Comparison of ENCODE assay signal across 20 cellular contexts in the genomic region with DNA sequence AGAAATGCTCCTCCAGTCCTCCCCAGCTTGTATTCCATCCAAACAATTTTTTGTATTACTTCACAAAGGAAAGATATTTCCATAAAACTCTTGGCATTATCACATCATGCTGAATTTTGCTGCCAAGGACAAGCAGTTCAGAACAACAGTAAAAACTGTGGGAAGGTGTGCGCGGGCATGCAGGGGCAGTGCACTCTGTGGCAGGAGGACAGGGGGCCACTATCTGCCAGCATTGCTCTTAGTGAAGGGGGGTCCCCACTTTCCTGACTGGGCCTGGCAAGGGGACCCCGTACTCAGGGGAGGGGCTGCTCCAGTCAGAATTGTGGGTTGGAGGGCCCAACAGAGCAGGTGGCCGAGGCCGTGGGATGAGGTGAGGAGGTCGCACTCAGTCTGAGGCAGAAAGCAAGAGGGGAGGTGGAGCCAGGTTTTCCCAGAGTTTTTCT. TPM values are rescaled to one million over a fixed set of nuclear protein-coding genes. Genes with fewer than 3 reads are reported as not detected.
DNase-seq lines count a peak whose midpoint lies in the region; ATAC-seq and TF ChIP-seq lines count a peak whose summit lies in the region.
"Had no signal": no experiment of that assay in that cellular context is flagged by ENCODE, and none has a peak within 500 bp of the region (broad histone marks: within the 10 kb centered on the region; RNA-seq: fewer than 3 reads in every experiment).

No MANE protein-coding gene starts in this region.

- H3K56ac ChIP-seq in H9 (ENCODE audit: insufficient read length, low read depth, low read length) = no peak overlapping the region

- no peak overlapping the region for H2BK5ac ChIP-seq in H9 (ENCODE audit: insufficient read length, low read length)

- H3K4ac ChIP-seq in H9 (ENCODE audit: low read depth, low read length) = no peak overlapping the region

- no peak overlapping the region for H3K4me3 Mint-ChIP-seq in H9
- H3K4me3 Mint-ChIP-seq in activated CD4-positive, alpha-beta T cell treated with anti-CD3 and anti-CD28 coated beads, Interleukin-2, amount 10 ng/mL, durations not matched to agents 7 days and 5 days = no peak overlapping the region
- H3K4me3 Mint-ChIP-seq: activated CD4-positive, alpha-beta memory T cell treated with anti-CD3 and anti-CD28 coated beads, Interleukin-2, amount 10 ng/mL, durations not matched to agents 7 days and 5 days; T-helper 17 cell had no signal

- no peak overlapping the region for H2AK5ac ChIP-seq in H9 (ENCODE audit: insufficient read length, low read length)

- no peak overlapping the region for H2AFZ ChIP-seq in H9 (ENCODE audit: low read length)

- H3K27ac ChIP-seq in H9 (ENCODE audit: insufficient read length, low read depth, low read length) = no peak overlapping the region
- H3K27ac ChIP-seq in gastroesophageal sphincter = peak overlapping the region; percentile 36 to 77 (median 74)
- H3K27ac ChIP-seq in muscle layer of colon (ENCODE audit: low read depth, low read length) = peak overlapping the region; percentile 56
- H3K27ac ChIP-seq in subcutaneous abdominal adipose tissue (ENCODE audit: low read depth, low read length) = peak overlapping the region; percentile 61
- H3K27ac ChIP-seq: A549, right lobe of liver, WERI-Rb-1 had no signal

- CTCF ChIA-PET in activated CD4-positive, alpha-beta T cell treated with anti-CD3 and anti-CD28 coated beads, Interleukin-2, amount 10 ng/mL, durations not matched to agents 7 days and 5 days (lab: Charles Lee) = interaction anchor here (0.5 to 0.6 kb wide), 2 partner anchors 69 to 401 kb away, joined by 3 to 4 read pairs; no protein-coding TSS in a partner anchor

- TF ChIP-seq CTCF in H9 (conservative IDR thresholded peaks at IDR 0.05) = no peak
- TF ChIP-seq CTCF in gastroesophageal sphincter (IDR thresholded peaks at IDR 0.05) = no peak

- no peaks in the 10 kb centered on the region for H3K27me3 Mint-ChIP-seq in H9 (ENCODE audit: low read depth)
- H3K27me3 Mint-ChIP-seq in activated CD4-positive, alpha-beta T cell treated with anti-CD3 and anti-CD28 coated beads, Interleukin-2, amount 10 ng/mL, durations not matched to agents 7 days and 5 days = no peaks in the 10 kb centered on the region
- H3K27me3 Mint-ChIP-seq: T-helper 17 cell had no signal

- DNase-seq in H9 = no peak
- no peak for DNase-seq in T-helper 2 cell
- DNase-seq in NCI-H2107 treated with DMSO at 0.1 percent for 48 hours (lab: John Stamatoyannopoulos, UW; ENCODE audit: unreplicated experiment) = no peak
- DNase-seq in COLO668 (lab: John Stamatoyannopoulos, UW; ENCODE audit: unreplicated experiment) = no peak
- no peak for DNase-seq in activated CD4-positive, alpha-beta T cell treated with anti-CD3 and anti-CD28 coated beads, Interleukin-2, amount 10 ng/mL, durations not matched to agents 7 days and 5 days
- DNase-seq: activated CD4-positive, alpha-beta memory T cell treated with anti-CD3 and anti-CD28 coated beads, Interleukin-2, amount 10 ng/mL, durations not matched to agents 7 days and 5 days; activated naive CD4-positive, alpha-beta T cell treated with Interleukin-2 at 50 U/mL for 16 hours; anterior cingulate cortex; effector CD4-positive, alpha-beta T cell; mucosa of descending colon; NCI-H1105; NCI-H2029 treated with DMSO at 0.1 percent for 48 hours; right lobe of liver; T-helper 17 cell had no signal

- H3K36me3 Mint-ChIP-seq in H9 (ENCODE audit: insufficient read depth in 1 of 3, low read depth in 3 of 3) = no peaks in the 10 kb centered on the region; a peak in 3 of 7 replicates
- no peaks in the 10 kb centered on the region for H3K36me3 Mint-ChIP-seq in activated CD4-positive, alpha-beta T cell treated with anti-CD3 and anti-CD28 coated beads, Interleukin-2, amount 10 ng/mL, durations not matched to agents 7 days and 5 days (ENCODE audit: low read depth)

- H3K36me3 ChIP-seq in gastroesophageal sphincter (peaks cover 0 to 77% of the 10 kb centered on the region in 2 donors), muscle layer of colon (ENCODE audit: insufficient read depth, low read length) (peaks cover 58% of the 10 kb centered on the region), subcutaneous abdominal adipose tissue (ENCODE audit: control insufficient read depth in 5 of 5, insufficient read depth in 5 of 5, low read length in 5 of 5) (peaks cover 7 to 83% (median 77%) of the 10 kb centered on the region in 5 donors)
- H3K36me3 ChIP-seq: right lobe of liver had no signal

- ATAC-seq in gastroesophageal sphincter = peak; percentile 54
- ATAC-seq: A549, mucosa of descending colon, right lobe of liver, T-helper 17 cell had no signal

- H3K9me3 Mint-ChIP-seq in H9 = no peaks in the 10 kb centered on the region
- H3K9me3 Mint-ChIP-seq in activated CD4-positive, alpha-beta T cell treated with anti-CD3 and anti-CD28 coated beads, Interleukin-2, amount 10 ng/mL, durations not matched to agents 7 days and 5 days = no peaks in the 10 kb centered on the region
- H3K9me3 Mint-ChIP-seq: activated CD4-positive, alpha-beta memory T cell treated with anti-CD3 and anti-CD28 coated beads, Interleukin-2, amount 10 ng/mL, durations not matched to agents 7 days and 5 days had no signal

- H2BK12ac ChIP-seq in H9 (ENCODE audit: insufficient read length, low read depth, low read length) = no peak overlapping the region

- no peak for TF ChIP-seq EP300 in gastroesophageal sphincter (IDR thresholded peaks at IDR 0.05)

- TF ChIP-seq POLR2A in gastroesophageal sphincter (IDR thresholded peaks at IDR 0.05) = no peak

- no peak overlapping the region for H3T11ph ChIP-seq in H9 (ENCODE audit: low read length)

- H3K4me1 ChIP-seq in H9 (ENCODE audit: insufficient read depth, low read length) = no peaks in the 10 kb centered on the region
- peaks cover 0 to 26% (median 10%) of the 10 kb centered on the region in 3 donors for H3K4me1 ChIP-seq in gastroesophageal sphincter
- peaks cover 15% of the 10 kb centered on the region for H3K4me1 ChIP-seq in muscle layer of colon (ENCODE audit: insufficient read depth, low read length)
- peaks cover 2 to 40% (median 32%) of the 10 kb centered on the region in 5 donors for H3K4me1 ChIP-seq in subcutaneous abdominal adipose tissue (ENCODE audit: control insufficient read depth in 5 of 5, insufficient read depth in 5 of 5, low read length in 5 of 5)
- H3K4me1 ChIP-seq: A549, Peyer's patch, right lobe of liver had no signal

- H3K23me2 ChIP-seq in H9 (ENCODE audit: insufficient read length, low read depth, low read length, poor library complexity, severe bottlenecking) = no peaks in the 10 kb centered on the region

- H4K8ac ChIP-seq in H9 (replicated peaks; ENCODE audit: insufficient read length, low read depth, low read length) = no peak overlapping the region

- no peak overlapping the region for H4K91ac ChIP-seq in H9 (ENCODE audit: insufficient read length, low read depth, low read length)

- H3K23ac ChIP-seq in H9 (ENCODE audit: insufficient read length, low read depth, low read length) = no peak overlapping the region

- H2BK20ac ChIP-seq in H9 (ENCODE audit: low read depth, low read length, poor library complexity, severe bottlenecking) = no peak overlapping the region

- H3K18ac ChIP-seq in H9 (ENCODE audit: insufficient read length, low read depth, low read length) = no peak overlapping the region

- no peaks in the 10 kb centered on the region for H3K79me1 ChIP-seq in H9 (ENCODE audit: insufficient read depth, low read depth, low read length, poor library complexity, severe bottlenecking)

- no peaks in the 10 kb centered on the region for H3K79me2 ChIP-seq in H9 (ENCODE audit: insufficient read depth, low read length)

- H4K5ac ChIP-seq in H9 (ENCODE audit: insufficient read length, low read depth, low read length) = no peak overlapping the region

- H3K27me3 ChIP-seq in H9 (ENCODE audit: insufficient read depth, low read length) = no peaks in the 10 kb centered on the region
- H3K27me3 ChIP-seq in gastroesophageal sphincter = no peaks in the 10 kb centered on the region
- H3K27me3 ChIP-seq in muscle layer of colon (ENCODE audit: control insufficient read depth in 1 of 2, insufficient read depth in 2 of 2, low read length in 2 of 2) = no peaks in the 10 kb centered on the region
- H3K27me3 ChIP-seq in subcutaneous abdominal adipose tissue (ENCODE audit: control insufficient read depth in 5 of 5, insufficient read depth in 4 of 5, low read length in 5 of 5) = no peaks in the 10 kb centered on the region
- H3K27me3 ChIP-seq: Peyer's patch, right lobe of liver had no signal

- no peak overlapping the region for H3K4me3 ChIP-seq in gastroesophageal sphincter
- no peak overlapping the region for H3K4me3 ChIP-seq in muscle layer of colon (ENCODE audit: low read depth in 1 of 2, low read length in 2 of 2)
- no peak overlapping the region for H3K4me3 ChIP-seq in subcutaneous abdominal adipose tissue (ENCODE audit: low read depth in 1 of 5, low read length in 5 of 5)
- H3K4me3 ChIP-seq: A549, mucosa of descending colon, Peyer's patch, right lobe of liver had no signal

- peaks cover 0 to 4% of the 10 kb centered on the region in 2 experiments; a peak in 2 of 4 replicates for H3K4me1 Mint-ChIP-seq in H9
- peaks cover 9% of the 10 kb centered on the region for H3K4me1 Mint-ChIP-seq in activated CD4-positive, alpha-beta T cell treated with anti-CD3 and anti-CD28 coated beads, Interleukin-2, amount 10 ng/mL, durations not matched to agents 7 days and 5 days

- H3K9me3 ChIP-seq in H9 (ENCODE audit: control insufficient read depth, low read depth, low read length) = no peaks in the 10 kb centered on the region
- no peaks in the 10 kb centered on the region for H3K9me3 ChIP-seq in gastroesophageal sphincter
- H3K9me3 ChIP-seq in muscle layer of colon (ENCODE audit: low read length) = no peaks in the 10 kb centered on the region
- no peaks in the 10 kb centered on the region for H3K9me3 ChIP-seq in subcutaneous abdominal adipose tissue (ENCODE audit: control insufficient read depth in 5 of 5, low read length in 5 of 5)
- H3K9me3 ChIP-seq: A549, mucosa of descending colon, Peyer's patch, right lobe of liver had no signal

- peak overlapping the region in 2 of 3 experiments; percentile 70 to 83; a peak in 5 of 7 replicates for H3K27ac Mint-ChIP-seq in H9
- no peak overlapping the region for H3K27ac Mint-ChIP-seq in activated CD4-positive, alpha-beta T cell treated with anti-CD3 and anti-CD28 coated beads, Interleukin-2, amount 10 ng/mL, durations not matched to agents 7 days and 5 days
- H3K27ac Mint-ChIP-seq: activated CD4-positive, alpha-beta memory T cell treated with anti-CD3 and anti-CD28 coated beads, Interleukin-2, amount 10 ng/mL, durations not matched to agents 7 days and 5 days; T-helper 17 cell had no signal

- no peak overlapping the region for H3K14ac ChIP-seq in H9 (ENCODE audit: insufficient read depth, low read length)

- no peak overlapping the region for H3K4me2 ChIP-seq in H9 (ENCODE audit: insufficient read depth, insufficient read length, low read length)
- H3K4me2 ChIP-seq: A549 had no signal

- no peaks in the 10 kb centered on the region for H4K20me1 ChIP-seq in H9 (ENCODE audit: control insufficient read depth, insufficient read depth, insufficient read length)

- no peak overlapping the region for H2BK15ac ChIP-seq in H9 (ENCODE audit: low read depth, low read length)

- POLR2A ChIA-PET in activated CD4-positive, alpha-beta T cell treated with anti-CD3 and anti-CD28 coated beads, Interleukin-2, amount 10 ng/mL, durations not matched to agents 7 days and 5 days (lab: Charles Lee) = no interaction called here

- WGBS in H9 (ENCODE audit: extremely low coverage, insufficient read length, low lambda C conversion rate) = no CpG with 5 or more reads among the region's 6 CpGs
- 64 to 80% methylated on average over 1 to 2 of the region's 6 CpGs for WGBS in gastroesophageal sphincter (ENCODE audit: low coverage in 1 of 2), 2 donors

- no peak overlapping the region for H2BK120ac ChIP-seq in H9 (ENCODE audit: low read depth, low read length, poor library complexity, severe bottlenecking)

- H3K9ac ChIP-seq in H9 (ENCODE audit: extremely low read depth, insufficient read length, low read length) (no peak overlapping the region), muscle layer of colon (ENCODE audit: low read length) (no peak overlapping the region), subcutaneous abdominal adipose tissue (ENCODE audit: low read length in 5 of 5) (peak overlapping the region in 2 of 5 donors; percentile 28 to 43)

RNA-seq across cellular contexts. Expression of a gene that starts 32.8 kb away (rescaled TPM):
- total RNA-seq in H9 (2021) = 4.8 and 5.1 TPM in 2 replicates
- total RNA-seq in gastroesophageal sphincter = 10 to 100 TPM; 36.5 to 52.5 (median 50.8) TPM
- not detected for total RNA-seq in activated CD4-positive, alpha-beta T cell treated with anti-CD3 and anti-CD28 coated beads, Interleukin-2, amount 10 ng/mL, durations not matched to agents 7 days and 5 days
